ENCODE assay signal across 22 cellular contexts in genomic region chr13:48583859-48584311, GRCh38. TPM values are rescaled to one million over a fixed set of nuclear protein-coding genes. Genes with fewer than 3 reads are reported as not detected.
DNase-seq lines count a peak whose midpoint lies in the region; ATAC-seq and TF ChIP-seq lines count a peak whose summit lies in the region.
"Had no signal": no experiment of that assay in that cellular context is flagged by ENCODE, and none has a peak within 500 bp of the region (broad histone marks: within the 10 kb centered on the region; RNA-seq: fewer than 3 reads in every experiment).

No MANE protein-coding gene starts in this region.

- intact Hi-C loops in activated naive CD4-positive, alpha-beta T cell treated with anti-CD3 and anti-CD28 coated beads for 36 hours (cut with micrococcal nuclease): loop anchor here (5.0 kb wide), 1 partner anchor 148 kb away; no protein-coding TSS in a partner anchor
- intact Hi-C loops in dendritic cell treated with granulocyte-macrophage colony-stimulating factor and Interleukin-4, amounts not matched to agents 40 ng/mL and 50 ng/mL, for 4 days (cut with micrococcal nuclease): loop anchor here (10.0 kb wide), 2 partner anchors 339 to 459 kb away; no protein-coding TSS in a partner anchor
- intact Hi-C loops in prostate gland (cut with DNase I): no loop called here
- intact Hi-C loops in upper lobe of right lung (cut with DNase I): no loop called here

- H3K27me3 ChIP-seq in prostate gland (replicated peaks; ENCODE audit: insufficient read depth) (no peaks in the 10 kb centered on the region), upper lobe of right lung (no peaks in the 10 kb centered on the region)
- H3K27me3 ChIP-seq: BLaER1 treated with 17β-estradiol and CSF1 and Interleukin-3, amounts not matched to agents 10 nM and 100 nM had no signal

- H3K36me3 ChIP-seq in prostate gland (no peaks in the 10 kb centered on the region), upper lobe of right lung (no peaks in the 10 kb centered on the region)
- H3K36me3 ChIP-seq: BLaER1 treated with 17β-estradiol and CSF1 and Interleukin-3, amounts not matched to agents 10 nM and 100 nM had no signal

- 34% methylated on average over 3 of the region's 3 CpGs for WGBS in prostate gland

- DNase-seq in activated naive CD4-positive, alpha-beta T cell treated with anti-CD3 and anti-CD28 coated beads for 36 hours: no peak
- peak; percentile 40 for DNase-seq in LNCaP clone FGC (ENCODE audit: low read depth)
- DNase-seq in prostate gland (ENCODE audit: low spot score): no peak
- DNase-seq in upper lobe of right lung: no peak
- DNase-seq in SW 1271 (lab: John Stamatoyannopoulos, UW): no peak
- DNase-seq: 8988T; CD8-positive, alpha-beta memory T cell; GM23248; H9; HFFc6; KBM-7; NCI-H1694; NCI-H2081; NCI-H2171; NCI-H345; NCI-H524; NCI-H774; Right ventricle myocardium superior had no signal

- no peak for TF ChIP-seq POLR2A in prostate gland (IDR thresholded peaks at IDR 0.05)

- CTCF ChIA-PET in activated naive CD4-positive, alpha-beta T cell treated with anti-CD3 and anti-CD28 coated beads for 36 hours (lab: Charles Lee): interaction anchor here (0.7 kb wide), 1 partner anchor 631 kb away, joined by 3 read pairs; no protein-coding TSS in a partner anchor

- H3K36me3 Mint-ChIP-seq in activated naive CD4-positive, alpha-beta T cell treated with anti-CD3 and anti-CD28 coated beads, Interleukin-2, amount 50 U/mL, for 24 hours: no peaks in the 10 kb centered on the region
- H3K36me3 Mint-ChIP-seq in activated naive CD4-positive, alpha-beta T cell treated with anti-CD3 and anti-CD28 coated beads for 36 hours (ENCODE audit: low read depth): no peaks in the 10 kb centered on the region
- H3K36me3 Mint-ChIP-seq in dendritic cell treated with granulocyte-macrophage colony-stimulating factor and Interleukin-4, amounts not matched to agents 40 ng/mL and 50 ng/mL, for 4 days (ENCODE audit: low read depth): no peaks in the 10 kb centered on the region

- H3K27ac ChIP-seq in prostate gland (peak overlapping the region; percentile 27 to 50), upper lobe of right lung (no peak overlapping the region)
- H3K27ac ChIP-seq: BLaER1 treated with 17β-estradiol and CSF1 and Interleukin-3, amounts not matched to agents 10 nM and 100 nM; GM23248 had no signal

- H3K9me3 Mint-ChIP-seq in activated naive CD4-positive, alpha-beta T cell treated with anti-CD3 and anti-CD28 coated beads, Interleukin-2, amount 50 U/mL, for 24 hours: no peaks in the 10 kb centered on the region
- peaks cover 3% of the 10 kb centered on the region for H3K9me3 Mint-ChIP-seq in activated naive CD4-positive, alpha-beta T cell treated with anti-CD3 and anti-CD28 coated beads for 36 hours
- no peaks in the 10 kb centered on the region for H3K9me3 Mint-ChIP-seq in dendritic cell treated with granulocyte-macrophage colony-stimulating factor and Interleukin-4, amounts not matched to agents 40 ng/mL and 50 ng/mL, for 4 days
- H3K9me3 Mint-ChIP-seq: CD8-positive, alpha-beta memory T cell had no signal

- H3K4me3 ChIP-seq in LNCaP clone FGC (ENCODE audit: low read depth, low read length) (no peak overlapping the region), prostate gland (no peak overlapping the region), upper lobe of right lung (no peak overlapping the region)
- H3K4me3 ChIP-seq: BLaER1 treated with 17β-estradiol and CSF1 and Interleukin-3, amounts not matched to agents 10 nM and 100 nM; GM23248 had no signal

- peak overlapping the region; percentile 67 for H3K27ac Mint-ChIP-seq in activated naive CD4-positive, alpha-beta T cell treated with anti-CD3 and anti-CD28 coated beads, Interleukin-2, amount 50 U/mL, for 24 hours
- no peak overlapping the region for H3K27ac Mint-ChIP-seq in activated naive CD4-positive, alpha-beta T cell treated with anti-CD3 and anti-CD28 coated beads for 36 hours
- H3K27ac Mint-ChIP-seq in dendritic cell treated with granulocyte-macrophage colony-stimulating factor and Interleukin-4, amounts not matched to agents 40 ng/mL and 50 ng/mL, for 4 days: peak overlapping the region; percentile 94
- H3K27ac Mint-ChIP-seq: H9, HFFc6 had no signal

- H3K4me3 Mint-ChIP-seq in activated naive CD4-positive, alpha-beta T cell treated with anti-CD3 and anti-CD28 coated beads, Interleukin-2, amount 50 U/mL, for 24 hours: no peak overlapping the region
- H3K4me3 Mint-ChIP-seq in activated naive CD4-positive, alpha-beta T cell treated with anti-CD3 and anti-CD28 coated beads for 36 hours: no peak overlapping the region
- H3K4me3 Mint-ChIP-seq in dendritic cell treated with granulocyte-macrophage colony-stimulating factor and Interleukin-4, amounts not matched to agents 40 ng/mL and 50 ng/mL, for 4 days: no peak overlapping the region
- H3K4me3 Mint-ChIP-seq: CD8-positive, alpha-beta memory T cell; H9; HFFc6 had no signal

- H3K9me3 ChIP-seq in prostate gland (no peaks in the 10 kb centered on the region), upper lobe of right lung (no peaks in the 10 kb centered on the region)

- TF ChIP-seq CTCF in LNCaP clone FGC (IDR thresholded peaks at IDR 0.05; ENCODE audit: control insufficient read depth, extremely low read depth, insufficient read depth) (no peak), prostate gland (IDR thresholded peaks at IDR 0.05) (no peak), upper lobe of right lung (IDR thresholded peaks at IDR 0.05) (no peak)

- no peak for ATAC-seq in upper lobe of right lung
- no peak for ATAC-seq in GM18861 (IDR thresholded peaks at IDR 0.05; ENCODE audit: unreplicated experiment)

- peaks cover 3% of the 10 kb centered on the region for H3K4me1 ChIP-seq in prostate gland (replicated peaks)
- peaks cover 37% of the 10 kb centered on the region for H3K4me1 ChIP-seq in upper lobe of right lung

- peaks cover 23% of the 10 kb centered on the region for H3K4me1 Mint-ChIP-seq in activated naive CD4-positive, alpha-beta T cell treated with anti-CD3 and anti-CD28 coated beads, Interleukin-2, amount 50 U/mL, for 24 hours
- H3K4me1 Mint-ChIP-seq in activated naive CD4-positive, alpha-beta T cell treated with anti-CD3 and anti-CD28 coated beads for 36 hours (ENCODE audit: low read depth): peaks cover 12% of the 10 kb centered on the region
- H3K4me1 Mint-ChIP-seq in dendritic cell treated with granulocyte-macrophage colony-stimulating factor and Interleukin-4, amounts not matched to agents 40 ng/mL and 50 ng/mL, for 4 days (ENCODE audit: low read depth): peaks cover 49% of the 10 kb centered on the region

- H3K27me3 Mint-ChIP-seq in activated naive CD4-positive, alpha-beta T cell treated with anti-CD3 and anti-CD28 coated beads, Interleukin-2, amount 50 U/mL, for 24 hours: no peaks in the 10 kb centered on the region
- H3K27me3 Mint-ChIP-seq in activated naive CD4-positive, alpha-beta T cell treated with anti-CD3 and anti-CD28 coated beads for 36 hours (ENCODE audit: low read depth): peaks cover 6% of the 10 kb centered on the region
- no peaks in the 10 kb centered on the region for H3K27me3 Mint-ChIP-seq in dendritic cell treated with granulocyte-macrophage colony-stimulating factor and Interleukin-4, amounts not matched to agents 40 ng/mL and 50 ng/mL, for 4 days

RNA-seq across cellular contexts. Expression of gene RCBTB2, which starts 51.0 kb away (rescaled TPM):
- total RNA-seq in activated naive CD4-positive, alpha-beta T cell treated with anti-CD3 and anti-CD28 coated beads for 36 hours: 1 to 10 TPM; 1.2 to 1.4 TPM
- 10 to 100 TPM; 11.6 to 26.2 TPM for total RNA-seq in prostate gland
- 18.4 TPM for total RNA-seq in upper lobe of right lung

Comparison
In these comparisons a context has a peak if more than half of its experiments do, and no peak if none do; other contexts are left out.
1. intact Hi-C loops: an anchor here in activated naive CD4-positive, alpha-beta T cell treated with anti-CD3 and anti-CD28 coated beads for 36 hours (5.0 kb wide) and dendritic cell treated with granulocyte-macrophage colony-stimulating factor and Interleukin-4, amounts not matched to agents 40 ng/mL and 50 ng/mL, for 4 days (10.0 kb wide); none called in prostate gland and upper lobe of right lung.